ENCODE assay signal across 30 cellular contexts in the genomic region with DNA sequence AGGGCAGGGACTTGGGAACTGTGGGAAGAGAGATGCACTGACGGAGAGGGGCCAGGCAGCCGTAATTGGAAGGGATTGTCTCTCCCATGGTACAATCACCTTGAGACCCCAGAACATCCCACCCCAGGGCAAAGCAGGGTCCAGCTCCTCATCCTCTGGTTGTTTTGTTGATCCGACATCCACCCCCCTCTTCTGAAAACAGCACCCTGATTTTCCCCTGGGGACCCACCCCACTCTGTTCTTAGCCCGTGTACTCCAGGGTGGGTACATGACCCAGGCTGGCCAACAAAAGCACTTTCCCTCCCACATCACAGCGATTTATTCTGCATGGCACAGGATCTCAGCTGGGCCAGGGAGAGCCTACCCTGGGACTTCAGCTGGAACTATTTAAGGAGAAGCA.
"Had no signal": no experiment of that assay in that cellular context is flagged by ENCODE, and none has a peak within 500 bp of the region (broad histone marks: within the 10 kb centered on the region; RNA-seq: fewer than 3 reads in every experiment).

No MANE protein-coding gene starts in this region.

- H3K27me3 ChIP-seq: ascending aorta, brain microvascular endothelial cell, gastrocnemius medialis had no signal

- H3K36me3 Mint-ChIP-seq: activated naive CD4-positive, alpha-beta T cell treated with anti-CD3 and anti-CD28 coated beads, Interleukin-2, amount 50 U/mL, for 72 hours; activated naive CD8-positive, alpha-beta T cell treated with anti-CD3 and anti-CD28 coated beads, Interleukin-2, amount 10 ng/mL, durations not matched to agents 7 days and 5 days had no signal

- H3K36me3 ChIP-seq: ascending aorta, brain microvascular endothelial cell, esophagus muscularis mucosa, gastrocnemius medialis, heart left ventricle had no signal

- H3K27ac Mint-ChIP-seq: activated CD4-positive, alpha-beta memory T cell treated with anti-CD3 and anti-CD28 coated beads, Interleukin-2, amount 10 ng/mL, durations not matched to agents 7 days and 5 days; activated CD4-positive, alpha-beta T cell treated with anti-CD3 and anti-CD28 coated beads, Interleukin-2, amount 10 ng/mL, durations not matched to agents 7 days and 5 days; activated naive CD4-positive, alpha-beta T cell treated with anti-CD3 and anti-CD28 coated beads, Interleukin-2, amount 10 ng/mL, durations not matched to agents 7 days and 5 days; activated naive CD4-positive, alpha-beta T cell treated with anti-CD3 and anti-CD28 coated beads, Interleukin-2, amount 50 U/mL, for 72 hours; activated naive CD8-positive, alpha-beta T cell treated with anti-CD3 and anti-CD28 coated beads, Interleukin-2, amount 10 ng/mL, durations not matched to agents 7 days and 5 days; activated T-cell treated with anti-CD3 and anti-CD28 coated beads, Interleukin-2, amount 50 U/mL, for 24 hours; activated T-cell treated with anti-CD3 and anti-CD28 coated beads, Interleukin-2, amount 50 U/mL, for 72 hours; effector memory CD8-positive, alpha-beta T cell had no signal

- H3K9me3 ChIP-seq: ascending aorta, esophagus muscularis mucosa, gastrocnemius medialis, heart left ventricle had no signal

- H3K9me3 Mint-ChIP-seq: activated CD4-positive, alpha-beta memory T cell treated with anti-CD3 and anti-CD28 coated beads, Interleukin-2, amount 10 ng/mL, durations not matched to agents 7 days and 5 days; activated CD4-positive, alpha-beta T cell treated with anti-CD3 and anti-CD28 coated beads, Interleukin-2, amount 10 ng/mL, durations not matched to agents 7 days and 5 days; activated naive CD4-positive, alpha-beta T cell treated with anti-CD3 and anti-CD28 coated beads, Interleukin-2, amount 10 ng/mL, durations not matched to agents 7 days and 5 days; activated naive CD4-positive, alpha-beta T cell treated with anti-CD3 and anti-CD28 coated beads, Interleukin-2, amount 50 U/mL, for 72 hours; activated naive CD8-positive, alpha-beta T cell treated with anti-CD3 and anti-CD28 coated beads, Interleukin-2, amount 10 ng/mL, durations not matched to agents 7 days and 5 days; activated T-cell treated with anti-CD3 and anti-CD28 coated beads, Interleukin-2, amount 50 U/mL, for 24 hours; activated T-cell treated with anti-CD3 and anti-CD28 coated beads, Interleukin-2, amount 50 U/mL, for 72 hours; central memory CD8-positive, alpha-beta T cell; effector memory CD8-positive, alpha-beta T cell had no signal

- FAIRE-seq: bronchial epithelial cell, colon had no signal

- H3K4me3 Mint-ChIP-seq: activated CD4-positive, alpha-beta memory T cell treated with anti-CD3 and anti-CD28 coated beads, Interleukin-2, amount 10 ng/mL, durations not matched to agents 7 days and 5 days; activated CD4-positive, alpha-beta T cell treated with anti-CD3 and anti-CD28 coated beads, Interleukin-2, amount 10 ng/mL, durations not matched to agents 7 days and 5 days; activated naive CD4-positive, alpha-beta T cell treated with anti-CD3 and anti-CD28 coated beads, Interleukin-2, amount 10 ng/mL, durations not matched to agents 7 days and 5 days; activated naive CD8-positive, alpha-beta T cell treated with anti-CD3 and anti-CD28 coated beads, Interleukin-2, amount 10 ng/mL, durations not matched to agents 7 days and 5 days; activated T-cell treated with anti-CD3 and anti-CD28 coated beads, Interleukin-2, amount 50 U/mL, for 24 hours; activated T-cell treated with anti-CD3 and anti-CD28 coated beads, Interleukin-2, amount 50 U/mL, for 72 hours; central memory CD8-positive, alpha-beta T cell; effector memory CD8-positive, alpha-beta T cell had no signal

- ATAC-seq: activated naive CD4-positive, alpha-beta T cell treated with anti-CD3 and anti-CD28 coated beads, Interleukin-2, amount 50 U/mL, for 72 hours; activated T-cell treated with anti-CD3 and anti-CD28 coated beads, Interleukin-2, amount 50 U/mL, for 72 hours; effector memory CD8-positive, alpha-beta T cell; foreskin keratinocyte; gastrocnemius medialis; heart left ventricle had no signal

- DNase-seq: activated CD4-positive, alpha-beta memory T cell treated with anti-CD3 and anti-CD28 coated beads, Interleukin-2, amount 10 ng/mL, durations not matched to agents 7 days and 5 days; activated CD4-positive, alpha-beta T cell treated with anti-CD3 and anti-CD28 coated beads for 1 hour; activated CD4-positive, alpha-beta T cell treated with anti-CD3 and anti-CD28 coated beads for 4 hours; activated CD4-positive, alpha-beta T cell treated with anti-CD3 and anti-CD28 coated beads, Interleukin-2, amount 10 ng/mL, durations not matched to agents 7 days and 5 days; activated CD4-positive, alpha-beta T cell treated with anti-CD3 and anti-CD28 coated beads, Interleukin-2, amount 50 U/mL, for 4 hours; activated CD8-positive, alpha-beta memory T cell treated with anti-CD3 and anti-CD28 coated beads, Interleukin-2, amount 50 U/mL, for 48 hours; activated gamma-delta T cell; activated naive CD4-positive, alpha-beta T cell; activated naive CD4-positive, alpha-beta T cell treated with anti-CD3 and anti-CD28 coated beads, Interleukin-2, amount 10 ng/mL, durations not matched to agents 7 days and 5 days; activated naive CD8-positive, alpha-beta T cell treated with anti-CD3 and anti-CD28 coated beads, Interleukin-2, amount 10 ng/mL, durations not matched to agents 7 days and 5 days; activated T-cell treated with anti-CD3 and anti-CD28 coated beads for 4 hours; activated T-cell treated with anti-CD3 and anti-CD28 coated beads, Interleukin-2, amount 50 U/mL, for 24 hours; activated T-cell treated with anti-CD3 and anti-CD28 coated beads, Interleukin-2, amount 50 U/mL, for 72 hours; brain microvascular endothelial cell; cortex of kidney; dermis blood vessel endothelial cell; effector CD4-positive, alpha-beta T cell; effector memory CD8-positive, alpha-beta T cell; erythroblast; foreskin keratinocyte; gastrocnemius medialis; glutamatergic neuron; heart left ventricle; T-helper 2 cell had no signal

- H3K27ac ChIP-seq: ascending aorta, brain microvascular endothelial cell, esophagus muscularis mucosa, foreskin keratinocyte, gastrocnemius medialis, heart left ventricle had no signal

- H3K4me3 ChIP-seq: ascending aorta, esophagus muscularis mucosa, gastrocnemius medialis, heart left ventricle had no signal
